Comparison of ENCODE assay signal across 24 cellular contexts in genomic region chr1:145949219-145949618, GRCh38. TPM values are rescaled to one million over a fixed set of nuclear protein-coding genes. Genes with fewer than 3 reads are reported as not detected.
DNase-seq lines count a peak whose midpoint lies in the region; ATAC-seq and TF ChIP-seq lines count a peak whose summit lies in the region.
"Had no signal": no experiment of that assay in that cellular context is flagged by ENCODE, and none has a peak within 500 bp of the region (broad histone marks: within the 10 kb centered on the region; RNA-seq: fewer than 3 reads in every experiment).

No MANE protein-coding gene starts in this region.

- H3K9me3 ChIP-seq in CD8-positive, alpha-beta memory T cell (ENCODE audit: low read length) = no peaks in the 10 kb centered on the region
- no peaks in the 10 kb centered on the region for H3K9me3 ChIP-seq in gastrocnemius medialis
- H3K9me3 ChIP-seq: Peyer's patch, transverse colon had no signal

- DNase-seq in CD8-positive, alpha-beta memory T cell = no peak
- DNase-seq in NCI-H82 treated with DMSO at 0.1 percent for 48 hours (lab: John Stamatoyannopoulos, UW; ENCODE audit: unreplicated experiment) = peak; percentile 55
- peak; percentile 99 for DNase-seq in fibroblast of mammary gland (ENCODE audit: low read depth)
- DNase-seq in gastrocnemius medialis = peak; percentile 58 to 84
- no peak for DNase-seq in RWPE1 (ENCODE audit: low spot score)
- DNase-seq in MV-4-11 (lab: John Stamatoyannopoulos, UW) = no peak
- DNase-seq: activated CD4-positive, alpha-beta T cell treated with anti-CD3 and anti-CD28 coated beads for 1 hour; activated CD8-positive, alpha-beta memory T cell treated with anti-CD3 and anti-CD28 coated beads, Interleukin-2, amount 10 ng/mL, durations not matched to agents 7 days and 5 days; COR-L47; EL; Kasumi-1; left cardiac atrium; NCI-H1048; NCI-H187 treated with DMSO at 0.1 percent for 48 hours; NCI-H446; Peyer's patch; transverse colon had no signal

- H3K27me3 Mint-ChIP-seq in CD8-positive, alpha-beta memory T cell = no peaks in the 10 kb centered on the region
- H3K27me3 Mint-ChIP-seq: activated CD8-positive, alpha-beta memory T cell treated with anti-CD3 and anti-CD28 coated beads, Interleukin-2, amount 10 ng/mL, durations not matched to agents 7 days and 5 days; stimulated activated naive CD8-positive, alpha-beta T cell treated with anti-CD3 and anti-CD28 coated beads, Interleukin-15, Interleukin-2, amounts not matched to agents 100 ng/mL and 50 ng/mL, for 24 hours had no signal

- POLR2A ChIA-PET in CD8-positive, alpha-beta memory T cell (lab: Charles Lee) = interaction anchor here (1.5 kb wide), 1 partner anchor 9 kb away, joined by 6 read pairs; the partner anchor contains the start of gene LIX1L
- POLR2A ChIA-PET in RWPE1 (lab: Yijun Ruan, JAX; ENCODE audit: low non-redundant PET) = no interaction called here

- intact Hi-C loops in gastrocnemius medialis (cut with DNase I; ENCODE audit: low total_unique reads) = loop anchor here (5.0 kb wide), 1 partner anchor 48 kb away; the partner anchor contains the start of gene TXNIP

- peaks cover 0 to 60% (median 10%) of the 10 kb centered on the region in 3 donors for H3K36me3 Mint-ChIP-seq in CD8-positive, alpha-beta memory T cell

- H3K4me1 ChIP-seq in CD8-positive, alpha-beta memory T cell (ENCODE audit: insufficient read depth, low read length) = peaks cover 24% of the 10 kb centered on the region
- H3K4me1 ChIP-seq in gastrocnemius medialis = peaks cover 72 to 76% of the 10 kb centered on the region in 2 donors
- H3K4me1 ChIP-seq: Peyer's patch had no signal

- H3K4me1 Mint-ChIP-seq in CD8-positive, alpha-beta memory T cell = peaks cover 50 to 71% (median 68%) of the 10 kb centered on the region in 3 donors

- H3K27ac Mint-ChIP-seq in CD8-positive, alpha-beta memory T cell = peak overlapping the region in 6 of 8 donors; percentile 6 to 81 (median 46)
- H3K27ac Mint-ChIP-seq: activated CD8-positive, alpha-beta memory T cell treated with anti-CD3 and anti-CD28 coated beads, Interleukin-2, amount 10 ng/mL, durations not matched to agents 7 days and 5 days; progenitor cell of endocrine pancreas; stimulated activated naive CD8-positive, alpha-beta T cell treated with anti-CD3 and anti-CD28 coated beads, Interleukin-15, Interleukin-2, amounts not matched to agents 100 ng/mL and 50 ng/mL, for 24 hours had no signal

- no peak overlapping the region for H3K4me3 Mint-ChIP-seq in CD8-positive, alpha-beta memory T cell
- H3K4me3 Mint-ChIP-seq: activated CD8-positive, alpha-beta memory T cell treated with anti-CD3 and anti-CD28 coated beads, Interleukin-2, amount 10 ng/mL, durations not matched to agents 7 days and 5 days; mesothelial cell of epicardium; nephron; stimulated activated naive CD8-positive, alpha-beta T cell treated with anti-CD3 and anti-CD28 coated beads, Interleukin-15, Interleukin-2, amounts not matched to agents 100 ng/mL and 50 ng/mL, for 24 hours had no signal

- peaks cover 13% of the 10 kb centered on the region for H3K36me3 ChIP-seq in CD8-positive, alpha-beta memory T cell (ENCODE audit: insufficient read depth, low read length)
- H3K36me3 ChIP-seq in gastrocnemius medialis = peaks cover 0 to 26% of the 10 kb centered on the region in 2 donors
- H3K36me3 ChIP-seq: Peyer's patch, transverse colon had no signal

- TF ChIP-seq POLR2A in gastrocnemius medialis (IDR thresholded peaks at IDR 0.05) = peak; percentile 48 to 70

- ATAC-seq in gastrocnemius medialis (peak; percentile 94 to 97), GM19324 (IDR thresholded peaks at IDR 0.05; ENCODE audit: low FRiP score, unreplicated experiment) (no peak)
- ATAC-seq: activated CD8-positive, alpha-beta memory T cell treated with anti-CD3 and anti-CD28 coated beads, Interleukin-2, amount 10 ng/mL, durations not matched to agents 7 days and 5 days; SK-N-SH treated with all-trans-retinoic acid at 6 μM for 48 hours had no signal

- CTCF ChIA-PET in CD8-positive, alpha-beta memory T cell (lab: Charles Lee) = interaction anchor here (0.7 to 1.7 kb wide), 5 partner anchors 9 to 104 kb away, joined by 3 to 6 read pairs (median 5); partner anchors contain the start of genes ANKRD34A, LIX1L, NUDT17 and POLR3GL
- CTCF ChIA-PET in RWPE1 (lab: Yijun Ruan, JAX) = interaction anchor here (0.6 kb wide), 2 partner anchors 11 to 63 kb away, joined by 3 to 4 read pairs; no protein-coding TSS in a partner anchor

- no peaks in the 10 kb centered on the region for H3K27me3 ChIP-seq in CD8-positive, alpha-beta memory T cell (ENCODE audit: insufficient read depth, low read length, poor library complexity, severe bottlenecking)
- H3K27me3 ChIP-seq in gastrocnemius medialis = no peaks in the 10 kb centered on the region
- H3K27me3 ChIP-seq: Peyer's patch, transverse colon had no signal

- no peak overlapping the region for H3K27ac ChIP-seq in CD8-positive, alpha-beta memory T cell (ENCODE audit: low read depth, low read length)
- H3K27ac ChIP-seq in gastrocnemius medialis = peak overlapping the region; percentile 88 to 99 (median 96)
- H3K27ac ChIP-seq in RWPE1 = no peak overlapping the region
- H3K27ac ChIP-seq: Peyer's patch, skin epidermis, transverse colon had no signal

- TF ChIP-seq CTCF in fibroblast of mammary gland (conservative IDR thresholded peaks at IDR 0.05; ENCODE audit: control insufficient read depth, insufficient read depth, low read depth, low read length) (no peak), gastrocnemius medialis (IDR thresholded peaks at IDR 0.05 in 4 of 5, conservative IDR thresholded peaks at IDR 0.05 in 1 of 5) (no peak), RWPE1 (conservative IDR thresholded peaks at IDR 0.05; ENCODE audit: low read depth) (no peak)

- in situ Hi-C loops in gastrocnemius medialis (cut with MboI; ENCODE audit: low sequenced_read_pairs in 4 of 4) = no loop called here

- no peaks in the 10 kb centered on the region for H3K9me3 Mint-ChIP-seq in CD8-positive, alpha-beta memory T cell
- H3K9me3 Mint-ChIP-seq: mesothelial cell of epicardium; nephron; stimulated activated naive CD8-positive, alpha-beta T cell treated with anti-CD3 and anti-CD28 coated beads, Interleukin-15, Interleukin-2, amounts not matched to agents 100 ng/mL and 50 ng/mL, for 24 hours had no signal

- H3K4me3 ChIP-seq in CD8-positive, alpha-beta memory T cell (ENCODE audit: low read length) = no peak overlapping the region
- no peak overlapping the region for H3K4me3 ChIP-seq in fibroblast of mammary gland (ENCODE audit: control insufficient read depth, low read depth, low read length)
- no peak overlapping the region for H3K4me3 ChIP-seq in gastrocnemius medialis
- H3K4me3 ChIP-seq: Peyer's patch, skin epidermis, transverse colon had no signal

RNA-seq across cellular contexts. Expression of gene LIX1L, which starts 8.6 kb away (rescaled TPM):
- total RNA-seq in CD8-positive, alpha-beta memory T cell = 10 to 100 TPM; 41.8 to 42.6 TPM
- 33.5 TPM for polyA plus RNA-seq in CD8-positive, alpha-beta memory T cell
- total RNA-seq in gastrocnemius medialis = 100 to 1,000 TPM in 1 of 4 donors, 10 to 100 TPM in 3; 37.1 to 108 (median 75.4) TPM

RNA-seq across cellular contexts. Expression of gene ANKRD34A, which starts 15.2 kb away (rescaled TPM):
- 1 to 10 TPM; 6.9 to 8.7 TPM for total RNA-seq in CD8-positive, alpha-beta memory T cell
- 0.97 TPM for polyA plus RNA-seq in CD8-positive, alpha-beta memory T cell
- 10 to 100 TPM in 1 of 4 donors, 1 to 10 TPM in 3; 3.3 to 19.0 (median 6.7) TPM for total RNA-seq in gastrocnemius medialis

RNA-seq across cellular contexts. Expression of gene POLR3GL, which starts 15.3 kb away (rescaled TPM):
- total RNA-seq in CD8-positive, alpha-beta memory T cell = 10 to 100 TPM; 21.6 to 22.8 TPM
- 103 TPM for polyA plus RNA-seq in CD8-positive, alpha-beta memory T cell
- 10 to 100 TPM; 43.5 to 78.8 (median 59.4) TPM for total RNA-seq in gastrocnemius medialis

RNA-seq across cellular contexts. Expression of gene RBM8A, which starts 21.9 kb away (rescaled TPM):
- total RNA-seq in CD8-positive, alpha-beta memory T cell = 100 to 1,000 TPM; 387 to 397 TPM
- polyA plus RNA-seq in CD8-positive, alpha-beta memory T cell = 192 TPM
- total RNA-seq in gastrocnemius medialis = 100 to 1,000 TPM; 199 to 589 (median 381) TPM

RNA-seq across cellular contexts. Expression of gene PEX11B, which starts 30.7 kb away (rescaled TPM):
- 10 to 100 TPM; 42.0 to 43.1 TPM for total RNA-seq in CD8-positive, alpha-beta memory T cell
- 46.9 TPM for polyA plus RNA-seq in CD8-positive, alpha-beta memory T cell
- 10 to 100 TPM; 23.2 to 46.0 (median 31.7) TPM for total RNA-seq in gastrocnemius medialis

Comparison
In these comparisons a context has a peak if more than half of its experiments do, and no peak if none do; other contexts are left out.
1. DNase-seq: peak in NCI-H82 treated with DMSO at 0.1 percent for 48 hours (single experiment), fibroblast of mammary gland (single experiment) and gastrocnemius medialis (2 of 2); none in CD8-positive, alpha-beta memory T cell (0 of 5), RWPE1 (single experiment) and MV-4-11 (single experiment).
2. H3K27ac ChIP-seq: peak in gastrocnemius medialis (4 of 4); none in CD8-positive, alpha-beta memory T cell (single experiment) and RWPE1 (single experiment).